ENCODE assay signal across 9 cellular contexts in the genomic region with DNA sequence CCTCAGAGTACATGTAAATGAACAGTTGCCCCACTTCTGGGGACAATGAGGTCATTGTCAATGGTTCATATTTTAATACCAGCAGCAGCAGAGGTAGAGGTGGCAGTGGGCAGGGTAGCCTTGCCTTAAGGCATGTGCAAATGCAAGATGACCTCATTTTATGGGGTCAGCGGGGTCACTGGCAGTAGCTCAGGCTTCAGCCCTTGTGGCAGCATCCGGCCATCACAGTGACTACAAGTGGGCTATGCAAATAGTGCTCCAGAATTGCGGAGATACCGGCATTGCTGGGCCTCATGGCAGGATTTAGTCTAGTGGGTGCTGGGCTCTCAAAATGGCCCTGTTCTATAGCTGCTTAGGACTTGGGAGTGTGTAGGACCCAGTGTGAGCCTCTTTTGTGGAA.
"Had no signal": no experiment of that assay in that cellular context is flagged by ENCODE, and none has a peak within 500 bp of the region (broad histone marks: within the 10 kb centered on the region; RNA-seq: fewer than 3 reads in every experiment).

No MANE protein-coding gene starts in this region.

- H3K4me3 Mint-ChIP-seq: H9 had no signal

- ATAC-seq: HepG2, K562 had no signal

- H3K4me1 Mint-ChIP-seq: H9 had no signal

- H3K27ac ChIP-seq: GM23248, HL-60 had no signal

- DNase-seq: GM23248, GOT3, H9, HCEC 1CT, IMR-90, KG1 had no signal

- H3K9ac ChIP-seq: GM23248 had no signal

- H3K27ac Mint-ChIP-seq: H9 had no signal

- H3K4me3 ChIP-seq: GM23248, K562 had no signal

- H2AFZ ChIP-seq: GM23248 had no signal
